8 cellular contexts compared by ENCODE assay signal in genomic region chr7:39580150-39580874, GRCh38. TPM values are rescaled to one million over a fixed set of nuclear protein-coding genes. Genes with fewer than 3 reads are reported as not detected.
DNase-seq lines count a peak whose midpoint lies in the region; ATAC-seq, FAIRE-seq and TF ChIP-seq lines count a peak whose summit lies in the region.

No MANE protein-coding gene starts in this region.

- no peak overlapping the region for H3K4me3 ChIP-seq in bronchial epithelial cell (ENCODE audit: low read depth, low read length)

- CTCF ChIA-PET in WTC11 (lab: Charles Lee), result interaction anchor here (0.6 to 8.8 kb wide), 56 partner anchors 9 to 554 kb away, joined by 3 to 378 read pairs (median 4); partner anchors contain the start of genes CDK13, MPLKIP, RALA and SUGCT

- H3K4me1 Mint-ChIP-seq in WTC11, result peaks cover 23% of the 10 kb centered on the region

- H3K36me3 ChIP-seq in bronchial epithelial cell (ENCODE audit: control insufficient read depth, insufficient read depth, low read length), result no peaks in the 10 kb centered on the region

- FAIRE-seq in bronchial epithelial cell (lab: Jason Lieb, UNC), result no peak

- peaks cover 29% of the 10 kb centered on the region for H3K36me3 Mint-ChIP-seq in WTC11

- H3K27me3 ChIP-seq in bronchial epithelial cell (ENCODE audit: control insufficient read depth, insufficient read depth, low read length), result no peaks in the 10 kb centered on the region

- DNase-seq in AML-193 (lab: John Stamatoyannopoulos, UW) (peak; percentile 78 to 90), NCI-H226 (peak; percentile 78), WTC11 (ENCODE audit: low spot score) (peak; percentile 76), bronchial epithelial cell (ENCODE audit: low read depth) (peak; percentile 86), islet precursor cell (peak; percentile 86)
- peak; percentile 75 to 79 for DNase-seq in stimulated activated CD4-positive, alpha-beta T cell treated with anti-CD3 and anti-CD28 coated beads, Interleukin-2, amount 100 ng/mL, for 24 hours

- H3K27me3 Mint-ChIP-seq in WTC11 (ENCODE audit: low read depth), result no peaks in the 10 kb centered on the region

- ATAC-seq in GM19035 (IDR thresholded peaks at IDR 0.05; ENCODE audit: unreplicated experiment), result peak; percentile 98
- ATAC-seq in HG03280 (IDR thresholded peaks at IDR 0.05; ENCODE audit: unreplicated experiment), result peak; percentile 92
- peak; percentile 95 for ATAC-seq in WTC11

- POLR2A ChIA-PET in WTC11 (lab: Charles Lee), result interaction anchor here (0.6 to 2.2 kb wide), 5 partner anchors 43 to 161 kb away, joined by 3 to 13 read pairs (median 4); partner anchors contain the start of gene RALA

- H3K4me3 Mint-ChIP-seq in WTC11, result no peak overlapping the region

- TF ChIP-seq CTCF in WTC11 (IDR thresholded peaks at IDR 0.05), result peak; percentile 78
- peak; percentile 78 for TF ChIP-seq CTCF in bronchial epithelial cell (IDR thresholded peaks at IDR 0.05; ENCODE audit: insufficient read depth, low read length, severe bottlenecking)

- H3K9me3 Mint-ChIP-seq in WTC11, result peaks cover 23% of the 10 kb centered on the region

- H3K27ac Mint-ChIP-seq in WTC11, result 0 out of 2 replicates have a peak overlapping the region, but pooled peaks have one; percentile 66

TF ChIP-seq in WTC11, 78 proteins besides CTCF, POLR2A, EP300 and RAD21:
- TF ChIP-seq MAX (CRISPR knock-in tag; IDR thresholded peaks at IDR 0.05) (peak; percentile 88), ZNF232 (CRISPR knock-in tag; IDR thresholded peaks at IDR 0.05) (0 out of 2 replicates have a peak, but pooled peaks have one; percentile 35), TEAD1 (CRISPR knock-in tag; IDR thresholded peaks at IDR 0.05) (peak; percentile 66; the same call in 1 of the 2 replicates), ATF3 (CRISPR knock-in tag; conservative IDR thresholded peaks at IDR 0.05) (no peak)

RNA-seq across cellular contexts. Expression of gene YAE1, which starts 14.1 kb away (rescaled TPM):
- total RNA-seq in WTC11 (2021) (20.7 to 23.7 TPM (median 21.9 TPM) in 3 replicates), bronchial epithelial cell (13.2 and 22.8 TPM in 2 replicates)

RNA-seq across cellular contexts. Expression of gene RALA, which starts 43.1 kb away (rescaled TPM):
- 57.3 to 59.8 TPM (median 59.3 TPM) in 3 replicates for total RNA-seq in WTC11 (2021)
- 15.3 and 22.4 TPM in 2 replicates for total RNA-seq in bronchial epithelial cell
